ENCODE assay signal across 8 cellular contexts in the genomic region with DNA sequence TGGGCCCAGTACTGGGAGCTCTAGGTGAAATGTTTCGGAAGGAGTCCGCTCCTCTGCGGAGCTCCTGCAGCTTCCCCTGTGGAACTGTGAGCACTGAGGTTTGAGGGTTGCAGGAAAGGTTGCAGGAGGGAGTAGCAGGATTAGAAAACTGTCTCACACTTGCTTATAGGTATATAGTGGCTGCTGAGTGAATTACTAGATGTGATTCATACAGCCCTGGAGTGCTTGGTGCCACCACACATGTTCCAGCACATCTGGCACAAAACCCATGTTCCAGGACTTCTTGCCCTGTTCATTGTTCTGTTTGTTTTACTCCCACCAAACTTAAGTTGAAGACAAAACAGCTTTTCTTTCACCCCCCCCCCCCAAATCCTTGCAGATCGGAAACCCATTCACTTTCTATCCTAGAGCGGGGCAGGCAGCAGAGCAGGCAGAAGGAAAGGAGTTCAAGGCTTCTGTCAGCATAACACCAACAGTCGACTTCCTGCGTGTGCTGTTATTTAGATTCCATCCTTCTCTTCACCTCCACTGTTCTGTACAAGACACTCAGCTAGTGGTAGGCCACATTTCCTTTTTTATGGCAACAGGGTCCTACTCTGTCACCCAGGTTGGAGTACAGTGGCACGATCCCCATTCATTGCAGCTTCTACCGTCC. TPM values are rescaled to one million over a fixed set of nuclear protein-coding genes. Genes with fewer than 3 reads are reported as not detected.
A peak's percentile ranks its signal among the peaks of the same experiment; 100 is the strongest.
DNase-seq lines count a peak whose midpoint lies in the region; ATAC-seq, FAIRE-seq and TF ChIP-seq lines count a peak whose summit lies in the region.

No MANE protein-coding gene starts in this region.

- H3K4me1 Mint-ChIP-seq in HFFc6 (ENCODE audit: low read depth) = peaks cover 44% of the 10 kb centered on the region

- no peaks in the 10 kb centered on the region for H3K27me3 Mint-ChIP-seq in HFFc6 (ENCODE audit: insufficient read depth)

- H3K27ac Mint-ChIP-seq in HFFc6 = peak overlapping the region; percentile 93

- DNase-seq in HFFc6 (peak; percentile 48), T-helper 9 cell (peak; percentile 8), fibroblast of the aortic adventitia (ENCODE audit: low read depth) (peak; percentile 31), pancreas (no peak), GDM1 (lab: John Stamatoyannopoulos, UW) (no peak), NCI-H146 (lab: John Stamatoyannopoulos, UW) (no peak), DMS153 treated with DMSO at 0.1 percent for 48 hours (lab: John Stamatoyannopoulos, UW; ENCODE audit: unreplicated experiment) (no peak)

- peaks cover 0 to 22% (median 0%) of the 10 kb centered on the region in 3 donors for H3K4me1 ChIP-seq in pancreas

- H3K4me3 Mint-ChIP-seq in HFFc6 = peak overlapping the region; percentile 92

- H3K4me3 ChIP-seq in fibroblast of the aortic adventitia (ENCODE audit: low read depth, low read length) (peak overlapping the region; percentile 82), pancreas (peak overlapping the region; percentile 70 to 95 (median 84))

- no peak for FAIRE-seq in pancreas (lab: Jason Lieb, UNC)

- H3K9me3 ChIP-seq in pancreas = no peaks in the 10 kb centered on the region

- TF ChIP-seq CTCF in C4-2B (conservative IDR thresholded peaks at IDR 0.05) (no peak), HFFc6 (IDR thresholded peaks at IDR 0.05) (no peak), fibroblast of the aortic adventitia (IDR thresholded peaks at IDR 0.05; ENCODE audit: insufficient read depth, low read length) (no peak), pancreas (IDR thresholded peaks at IDR 0.05) (no peak)

- peaks cover 18% of the 10 kb centered on the region for H3K36me3 Mint-ChIP-seq in HFFc6 (ENCODE audit: low read depth)

- no peaks in the 10 kb centered on the region for H3K36me3 ChIP-seq in pancreas

- WGBS in pancreas, 2 donors = 46 to 51% methylated on average over 9 of the region's 9 CpGs

- H3K9me3 Mint-ChIP-seq in HFFc6 = no peaks in the 10 kb centered on the region

- no peaks in the 10 kb centered on the region for H3K27me3 ChIP-seq in pancreas

- peak in 2 of 4 donors; percentile 5 to 6 for ATAC-seq in pancreas

- intact Hi-C loops in pancreas (cut with DNase I) = no loop called here

- H3K27ac ChIP-seq in C4-2B (peak overlapping the region; percentile 96), pancreas (peak overlapping the region; percentile 70 to 91 (median 74))

RNA-seq across cellular contexts. Expression of a gene that starts 0.7 kb away (rescaled TPM):
- total RNA-seq in HFFc6 (2021; fragmentation: NEBNext Ultra II Directional; extraction: Animal tissue kit (Norgen Biotek cat#: 25700)) = 10 to 100 TPM; 20.3 to 31.7 (median 22.4) TPM
- total RNA-seq in fibroblast of the aortic adventitia (ENCODE audit: low replicate concordance) (19.3 and 39.4 TPM in 2 replicates), pancreas (10 to 100 TPM; 11.4 to 24.3 (median 16.5) TPM)
- polyA plus RNA-seq in pancreas = 10 to 100 TPM; 17.5 to 20.9 TPM

RNA-seq across cellular contexts. Expression of a gene that starts 4.7 kb away (rescaled TPM):
- 10 to 100 TPM; 37.7 to 50.7 (median 43.4) TPM for total RNA-seq in HFFc6 (2021; fragmentation: NEBNext Ultra II Directional; extraction: Animal tissue kit (Norgen Biotek cat#: 25700))
- 46.9 and 60.9 TPM in 2 replicates for total RNA-seq in fibroblast of the aortic adventitia (ENCODE audit: low replicate concordance)
- 10 to 100 TPM in 5 of 6 donors, 1 to 10 TPM in 1; 9.6 to 17.2 (median 11.3) TPM for total RNA-seq in pancreas
- 10 to 100 TPM; 16.8 to 18.7 TPM for polyA plus RNA-seq in pancreas

RNA-seq across cellular contexts. Expression of a gene that starts 19.1 kb away (rescaled TPM):
- total RNA-seq in HFFc6 (2021; fragmentation: NEBNext Ultra II Directional; extraction: Animal tissue kit (Norgen Biotek cat#: 25700)) = under 1 TPM in 5 of 6 experiments, not detected in 1; 0.16 to 0.24 (median 0.20) TPM
- 0.25 and 0.36 TPM in 2 replicates for total RNA-seq in fibroblast of the aortic adventitia (ENCODE audit: low replicate concordance)
- total RNA-seq in pancreas = 100 to 1,000 TPM in 3 of 6 donors, 10 to 100 TPM in 3; 19.0 to 295 (median 102) TPM
- 100 to 1,000 TPM in 1 of 2 donors, 10 to 100 TPM in 1; 57.9 to 443 TPM for polyA plus RNA-seq in pancreas

RNA-seq across cellular contexts. Expression of a gene that starts 34.1 kb away (rescaled TPM):
- total RNA-seq in HFFc6 (2021; fragmentation: NEBNext Ultra II Directional; extraction: Animal tissue kit (Norgen Biotek cat#: 25700)) = 100 to 1,000 TPM; 114 to 132 (median 118) TPM
- total RNA-seq in fibroblast of the aortic adventitia (ENCODE audit: low replicate concordance) = 18.6 and 71.8 TPM in 2 replicates
- total RNA-seq in pancreas = 10 to 100 TPM; 16.5 to 26.5 (median 22.6) TPM
- 10 to 100 TPM; 44.1 to 48.7 TPM for polyA plus RNA-seq in pancreas

RNA-seq across cellular contexts. Expression of a gene that starts 34.4 kb away (rescaled TPM):
- total RNA-seq in HFFc6 (2021; fragmentation: NEBNext Ultra II Directional; extraction: Animal tissue kit (Norgen Biotek cat#: 25700)) = 10 to 100 TPM; 41.6 to 51.2 (median 45.9) TPM
- total RNA-seq in fibroblast of the aortic adventitia (ENCODE audit: low replicate concordance) = 27.0 and 78.1 TPM in 2 replicates
- total RNA-seq in pancreas = 10 to 100 TPM; 19.7 to 40.6 (median 28.0) TPM
- polyA plus RNA-seq in pancreas = 10 to 100 TPM; 48.5 to 48.8 TPM

Comparison
In these comparisons a context has a peak if more than half of its experiments do, and no peak if none do; other contexts are left out.
1. DNase-seq: peak in HFFc6 (single experiment), T-helper 9 cell (single experiment) and fibroblast of the aortic adventitia (single experiment); none in pancreas (0 of 6), GDM1 (single experiment), NCI-H146 (single experiment) and DMS153 treated with DMSO at 0.1 percent for 48 hours (single experiment).
2. RNA of a gene that starts 19.1 kb away (total RNA-seq): 19.0 to 295 TPM in pancreas; 0.25 to 0.36 TPM in fibroblast of the aortic adventitia and 0.16 to 0.24 TPM in HFFc6; every median in the first group is over 10 times any median in the second.